In the genomic region with DNA sequence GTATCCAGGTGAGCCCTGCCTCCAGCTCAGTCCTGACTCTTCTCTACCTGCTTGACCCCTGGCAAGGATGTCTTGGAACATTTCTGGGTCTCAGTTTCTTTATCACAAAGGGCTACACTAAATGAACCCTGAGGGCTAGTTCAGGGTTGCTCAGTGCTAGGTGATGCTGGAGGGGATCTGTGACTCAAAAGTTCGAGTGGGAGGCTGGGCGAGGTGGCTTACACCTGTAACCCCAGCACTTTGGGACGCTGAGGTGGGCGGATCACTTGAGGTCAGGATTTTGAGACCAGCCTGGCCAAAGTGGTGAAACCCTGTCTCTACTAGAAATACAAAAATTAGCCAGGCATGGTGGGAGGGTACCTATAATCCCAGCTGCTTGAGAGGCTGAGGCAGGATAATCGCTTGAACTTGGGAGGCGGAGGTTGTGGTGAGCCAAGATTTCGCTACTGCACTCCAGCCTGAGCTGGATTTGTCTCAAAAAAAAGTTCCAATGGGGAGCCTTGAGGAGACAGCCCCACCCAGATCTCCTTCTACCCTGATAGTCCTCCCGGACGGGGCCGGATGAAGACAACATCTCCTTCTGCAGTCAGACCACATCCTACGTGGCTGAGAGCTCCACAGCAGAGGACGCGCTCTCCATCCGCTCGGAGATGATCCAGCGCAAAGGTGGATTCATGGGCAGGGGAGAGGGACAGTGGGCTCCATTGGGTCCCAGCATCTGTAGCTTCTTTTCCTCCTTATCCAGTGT, we compare ENCODE assay signal across 25 cellular contexts. TPM values are rescaled to one million over a fixed set of nuclear protein-coding genes. Genes with fewer than 3 reads are reported as not detected.
A peak's percentile ranks its signal among the peaks of the same experiment; 100 is the strongest.
DNase-seq lines count a peak whose midpoint lies in the region; ATAC-seq, FAIRE-seq and TF ChIP-seq lines count a peak whose summit lies in the region.
"Had no signal": no experiment of that assay in that cellular context is flagged by ENCODE, and none has a peak within 500 bp of the region (broad histone marks: within the 10 kb centered on the region; RNA-seq: fewer than 3 reads in every experiment).

No MANE protein-coding gene starts in this region.

- no peak overlapping the region for H3K4me3 ChIP-seq in HEK293 (ENCODE audit: low read depth, low read length)
- no peak overlapping the region for H3K4me3 ChIP-seq in keratinocyte (ENCODE audit: control insufficient read depth in 2 of 3, extremely low read depth in 1 of 3, insufficient read depth in 2 of 3, low read depth in 1 of 3, low read length in 3 of 3)
- H3K4me3 ChIP-seq in CD4-positive, alpha-beta memory T cell (ENCODE audit: low read length in 2 of 2), result no peak overlapping the region
- H3K4me3 ChIP-seq: thoracic aorta had no signal

- H3K27me3 ChIP-seq in keratinocyte (ENCODE audit: control insufficient read depth, extremely low read depth, insufficient read depth, low read length), result no peaks in the 10 kb centered on the region
- H3K27me3 ChIP-seq in CD4-positive, alpha-beta memory T cell (ENCODE audit: insufficient read depth, low read length), result no peaks in the 10 kb centered on the region

- TF ChIP-seq CTCF in HEK293 (tag by site-specific recombination; IDR thresholded peaks at IDR 0.05) (no peak), VCaP (conservative IDR thresholded peaks at IDR 0.05) (no peak), keratinocyte (optimal IDR thresholded peaks at IDR 0.05 in 1 of 3, IDR thresholded peaks at IDR 0.05 in 1 of 3, conservative IDR thresholded peaks at IDR 0.05 in 1 of 3; ENCODE audit: extremely low read depth in 1 of 3, insufficient read depth in 2 of 3, low read length in 3 of 3) (no peak)

- peaks cover 39% of the 10 kb centered on the region for H3K79me2 ChIP-seq in keratinocyte (ENCODE audit: control insufficient read depth, insufficient read depth, low read length)

- H3K9me3 ChIP-seq in HEK293 (ENCODE audit: control insufficient read depth, insufficient read depth, low read depth, low read length) (no peaks in the 10 kb centered on the region), keratinocyte (ENCODE audit: control insufficient read depth, low read depth, low read length) (no peaks in the 10 kb centered on the region)
- H3K9me3 ChIP-seq in CD4-positive, alpha-beta memory T cell (ENCODE audit: control insufficient read depth in 1 of 2, low read length in 2 of 2), result no peaks in the 10 kb centered on the region
- H3K9me3 ChIP-seq: thoracic aorta had no signal

- no peak overlapping the region for H3K4me3 Mint-ChIP-seq in CD4-positive, alpha-beta memory T cell
- H3K4me3 Mint-ChIP-seq: activated B cell treated with CpG ODN at 0.5 μM for 24 hours; activated naive CD8-positive, alpha-beta T cell treated with anti-CD3 and anti-CD28 coated beads, Interleukin-2, amount 10 ng/mL, durations not matched to agents 7 days and 5 days; CD8-positive, alpha-beta memory T cell; natural killer cell; T-helper 2 cell treated with Interferon-gamma antibody and Interleukin-4, amounts not matched to agents 5 μg/mL and 100 μg/mL, for 36 hours had no signal

- H3K4me1 Mint-ChIP-seq in CD4-positive, alpha-beta memory T cell, result peaks cover 3 to 7% (median 5%) of the 10 kb centered on the region in 4 donors
- H3K4me1 Mint-ChIP-seq: activated B cell treated with CpG ODN at 0.5 μM for 24 hours had no signal

- H3K27me3 Mint-ChIP-seq in CD4-positive, alpha-beta memory T cell, result no peaks in the 10 kb centered on the region
- H3K27me3 Mint-ChIP-seq: activated B cell treated with CpG ODN at 0.5 μM for 24 hours; activated naive CD8-positive, alpha-beta T cell treated with anti-CD3 and anti-CD28 coated beads, Interleukin-2, amount 10 ng/mL, durations not matched to agents 7 days and 5 days; brain had no signal

- ATAC-seq in sciatic nerve, result peak; percentile 72
- ATAC-seq: esophagus mucosa, natural killer cell had no signal

- CTCF ChIA-PET in HEK293 (lab: Yijun Ruan, JAX), result interaction anchor here (0.9 to 10.8 kb wide), 4 partner anchors 10 to 248 kb away, joined by 3 to 253 read pairs (median 3); no protein-coding TSS in a partner anchor
- CTCF ChIA-PET in CD4-positive, alpha-beta memory T cell (lab: Charles Lee; ENCODE audit: partially characterized antibody), result interaction anchor here (0.6 to 2.1 kb wide), 6 partner anchors 9 to 248 kb away, joined by 3 to 12 read pairs (median 4); no protein-coding TSS in a partner anchor

- H3K9me3 Mint-ChIP-seq in CD4-positive, alpha-beta memory T cell, result no peaks in the 10 kb centered on the region
- H3K9me3 Mint-ChIP-seq: activated B cell treated with CpG ODN at 0.5 μM for 24 hours; activated naive CD8-positive, alpha-beta T cell treated with anti-CD3 and anti-CD28 coated beads, Interleukin-2, amount 10 ng/mL, durations not matched to agents 7 days and 5 days; brain; CD8-positive, alpha-beta memory T cell; natural killer cell; T-helper 2 cell treated with Interferon-gamma antibody and Interleukin-4, amounts not matched to agents 5 μg/mL and 100 μg/mL, for 36 hours had no signal

- no peak overlapping the region for H3K4me2 ChIP-seq in keratinocyte (ENCODE audit: control insufficient read depth, extremely low read depth, insufficient read depth, low read depth, low read length)

- H2AFZ ChIP-seq in keratinocyte (ENCODE audit: control insufficient read depth, low read length), result no peak overlapping the region

- H3K36me3 Mint-ChIP-seq in CD4-positive, alpha-beta memory T cell, result peaks cover 0 to 2% of the 10 kb centered on the region in 2 donors
- H3K36me3 Mint-ChIP-seq: CD8-positive, alpha-beta memory T cell; natural killer cell had no signal

- DNase-seq in keratinocyte (ENCODE audit: low read depth, low spot score) (no peak), sciatic nerve (ENCODE audit: low spot score) (no peak), NCI-H1105 (lab: John Stamatoyannopoulos, UW) (no peak), HuH-7 (ENCODE audit: low spot score) (no peak), NCI-H510A treated with DMSO at 0.1 percent for 48 hours (lab: John Stamatoyannopoulos, UW) (no peak)
- no peak for DNase-seq in CD4-positive, alpha-beta memory T cell
- DNase-seq: activated B cell treated with CpG ODN at 0.5 μM for 24 hours; activated CD4-positive, alpha-beta T cell treated with anti-CD3 and anti-CD28 coated beads, Interleukin-2, amount 50 U/mL, for 4 hours; activated CD8-positive, alpha-beta memory T cell treated with anti-CD3 and anti-CD28 coated beads, Interleukin-2, amount 50 U/mL, for 4 hours; activated naive CD8-positive, alpha-beta T cell treated with anti-CD3 and anti-CD28 coated beads, Interleukin-2, amount 10 ng/mL, durations not matched to agents 7 days and 5 days; CD8-positive, alpha-beta memory T cell; DMS153; effector CD8-positive, alpha-beta T cell; HCEC 1CT; left cardiac atrium; natural killer cell; NCI-H2171 treated with DMSO at 0.1 percent for 48 hours; NCI-H774 had no signal

- peaks cover 0 to 45% of the 10 kb centered on the region in 2 experiments; a peak in 2 of 3 replicates for H3K36me3 ChIP-seq in HEK293 (ENCODE audit: control insufficient read depth in 2 of 2, insufficient read depth in 1 of 2, low read length in 2 of 2)
- H3K36me3 ChIP-seq in keratinocyte (ENCODE audit: control insufficient read depth in 2 of 2, extremely low read depth in 1 of 2, insufficient read depth in 2 of 2, low read length in 2 of 2), result peaks cover 18 to 26% of the 10 kb centered on the region in 2 experiments
- H3K36me3 ChIP-seq in CD4-positive, alpha-beta memory T cell (ENCODE audit: insufficient read depth, low read length), result no peaks in the 10 kb centered on the region
- H3K36me3 ChIP-seq: thoracic aorta had no signal

- POLR2A ChIA-PET in HEK293 (lab: Yijun Ruan, JAX), result interaction anchor here (1.0 to 1.2 kb wide), 2 partner anchors 9 to 56 kb away, joined by 3 to 5 read pairs; no protein-coding TSS in a partner anchor
- POLR2A ChIA-PET in CD4-positive, alpha-beta memory T cell (lab: Charles Lee; ENCODE audit: partially characterized antibody), result no interaction called here

- H3K9ac ChIP-seq in keratinocyte (ENCODE audit: control insufficient read depth, extremely low read depth, insufficient read depth, low read length), result no peak overlapping the region

- H3K4me1 ChIP-seq in HEK293 (ENCODE audit: control insufficient read depth, insufficient read depth, low read length) (peaks cover 8% of the 10 kb centered on the region; the same call in 1 of the 2 replicates), keratinocyte (ENCODE audit: control insufficient read depth, extremely low read depth, insufficient read depth, low read length) (peaks cover 56% of the 10 kb centered on the region)
- H3K4me1 ChIP-seq in CD4-positive, alpha-beta memory T cell (ENCODE audit: insufficient read depth, low read length), result peaks cover 7% of the 10 kb centered on the region

- H3K27ac ChIP-seq in HEK293 (ENCODE audit: extremely low read depth, low read depth, low read length) (no peak overlapping the region), VCaP (peak overlapping the region; percentile 82), keratinocyte (ENCODE audit: control insufficient read depth, insufficient read depth, low read length) (no peak overlapping the region)
- no peak overlapping the region for H3K27ac ChIP-seq in CD4-positive, alpha-beta memory T cell (ENCODE audit: low read depth, low read length)
- H3K27ac ChIP-seq: thoracic aorta had no signal

- dilution Hi-C loops in keratinocyte (cut with MboI; ENCODE audit: extremely low pct_ligation_motif_present, low sequenced_read_pairs), result no loop called here

- peaks cover 8% of the 10 kb centered on the region for H4K20me1 ChIP-seq in keratinocyte (ENCODE audit: control insufficient read depth, extremely low read depth, insufficient read depth, low read length)

- no peaks in the 10 kb centered on the region for H3K9me1 ChIP-seq in keratinocyte (ENCODE audit: control insufficient read depth, extremely low read depth, insufficient read depth, low read length)

- intact Hi-C loops in sciatic nerve (cut with DNase I), result no loop called here
- intact Hi-C loops in CD4-positive, alpha-beta memory T cell (cut with micrococcal nuclease), result no loop called here

- H3K27ac Mint-ChIP-seq in CD4-positive, alpha-beta memory T cell, result no peak overlapping the region
- H3K27ac Mint-ChIP-seq: activated B cell treated with CpG ODN at 0.5 μM for 24 hours; activated naive CD8-positive, alpha-beta T cell treated with anti-CD3 and anti-CD28 coated beads, Interleukin-2, amount 10 ng/mL, durations not matched to agents 7 days and 5 days; natural killer cell; T-helper 2 cell treated with Interferon-gamma antibody and Interleukin-4, amounts not matched to agents 5 μg/mL and 100 μg/mL, for 36 hours had no signal

- FAIRE-seq in keratinocyte (lab: Jason Lieb, UNC), result peak; percentile 34
- FAIRE-seq: GM18507 had no signal

RNA-seq across cellular contexts. Expression of a gene that starts 48.9 kb away (rescaled TPM):
- 32.0 to 97.4 TPM (median 68.4 TPM) in 3 replicates for polyA plus RNA-seq in keratinocyte
- polyA plus RNA-seq in keratinocyte (2011; ENCODE audit: low read depth), result 241 TPM
- polyA plus RNA-seq in keratinocyte (2011; cell fraction: cytosol; rRNA removed), result 54.2 and 93.1 TPM in 2 replicates
- 103 and 117 TPM in 2 replicates for polyA plus RNA-seq in keratinocyte (2011; cell fraction: nucleus; rRNA removed)
- polyA plus RNA-seq in keratinocyte (2012; ENCODE audit: low replicate concordance), result 86.9 and 135 TPM in 2 replicates
- polyA minus RNA-seq in keratinocyte, result 39.1 to 147 TPM (median 82.5 TPM) in 3 replicates
- 38.0 TPM for polyA minus RNA-seq in keratinocyte (2011; cell fraction: cytosol; rRNA and poly(A)+ RNA removed)
- polyA minus RNA-seq in keratinocyte (2011; cell fraction: nucleus; rRNA and poly(A)+ RNA removed), result 38.4 and 63.9 TPM in 2 replicates
- total RNA-seq in sciatic nerve, result 46.8 TPM
- total RNA-seq in CD4-positive, alpha-beta memory T cell, result 100 to 1,000 TPM; 110 to 114 TPM
- polyA plus RNA-seq in CD4-positive, alpha-beta memory T cell, result 10 to 100 TPM; 46.6 to 70.0 TPM

RNA-seq across cellular contexts. Expression of a gene that starts 49.2 kb away (rescaled TPM):
- 16.2 to 29.0 TPM (median 19.6 TPM) in 3 replicates for polyA plus RNA-seq in keratinocyte
- polyA plus RNA-seq in keratinocyte (2011; ENCODE audit: low read depth), result 6.1 TPM
- 8.9 and 15.4 TPM in 2 replicates for polyA plus RNA-seq in keratinocyte (2011; cell fraction: cytosol; rRNA removed)
- polyA plus RNA-seq in keratinocyte (2011; cell fraction: nucleus; rRNA removed), result 43.0 and 45.2 TPM in 2 replicates
- polyA plus RNA-seq in keratinocyte (2012; ENCODE audit: low replicate concordance), result 8.5 and 11.2 TPM in 2 replicates
- 9.4 to 37.5 TPM (median 16.7 TPM) in 3 replicates for polyA minus RNA-seq in keratinocyte
- polyA minus RNA-seq in keratinocyte (2011; cell fraction: cytosol; rRNA and poly(A)+ RNA removed), result 7.9 TPM
- 21.9 and 48.9 TPM in 2 replicates for polyA minus RNA-seq in keratinocyte (2011; cell fraction: nucleus; rRNA and poly(A)+ RNA removed)
- 59.8 TPM for total RNA-seq in sciatic nerve
- total RNA-seq in CD4-positive, alpha-beta memory T cell, result 10 to 100 TPM; 63.2 to 65.5 TPM
- polyA plus RNA-seq in CD4-positive, alpha-beta memory T cell, result 10 to 100 TPM in 1 of 2 donors, 1 to 10 TPM in 1; 6.5 to 14.0 TPM
